Comparison of ENCODE assay signal across 10 cellular contexts in genomic region chr9:5920860-5921328, GRCh38. TPM values are rescaled to one million over a fixed set of nuclear protein-coding genes. Genes with fewer than 3 reads are reported as not detected.
DNase-seq lines count a peak whose midpoint lies in the region; ATAC-seq and TF ChIP-seq lines count a peak whose summit lies in the region.
"Had no signal": no experiment of that assay in that cellular context is flagged by ENCODE, and none has a peak within 500 bp of the region (broad histone marks: within the 10 kb centered on the region; RNA-seq: fewer than 3 reads in every experiment).

No MANE protein-coding gene starts in this region.

- 84 to 91% methylated on average over 2 of the region's 2 CpGs for WGBS in body of pancreas, 2 donors

- H3K27me3 ChIP-seq in OCI-LY3 (ENCODE audit: low read depth, low read length) = no peaks in the 10 kb centered on the region
- H3K27me3 ChIP-seq in body of pancreas = no peaks in the 10 kb centered on the region
- H3K27me3 ChIP-seq: suprapubic skin had no signal

- TF ChIP-seq CTCF in OCI-LY3 (IDR thresholded peaks at IDR 0.05; ENCODE audit: low read depth, low read length) (no peak), body of pancreas (IDR thresholded peaks at IDR 0.05) (no peak)

- TF ChIP-seq POLR2A in body of pancreas (IDR thresholded peaks at IDR 0.05) = no peak

- H3K9ac ChIP-seq in OCI-LY3 (ENCODE audit: low read length) = no peak overlapping the region; the same call in 1 of the 2 replicates

- H3K4me2 ChIP-seq in OCI-LY3 (ENCODE audit: low read length) = peak overlapping the region; percentile 75

- ATAC-seq in GM19025 (IDR thresholded peaks at IDR 0.05; ENCODE audit: low read depth, unreplicated experiment) (peak; percentile 83), HG02840 (IDR thresholded peaks at IDR 0.05; ENCODE audit: low FRiP score, unreplicated experiment) (peak; percentile 87), body of pancreas (no peak)

- no peaks in the 10 kb centered on the region for H4K20me1 ChIP-seq in OCI-LY3 (ENCODE audit: insufficient read depth, low read length)

- H3K27ac ChIP-seq in OCI-LY3 (ENCODE audit: low read length) = peak overlapping the region; percentile 80
- H3K27ac ChIP-seq in body of pancreas = no peak overlapping the region
- H3K27ac ChIP-seq: suprapubic skin had no signal

- intact Hi-C loops in body of pancreas (cut with DNase I) = no loop called here

- H3K36me3 ChIP-seq in OCI-LY3 (replicated peaks; ENCODE audit: low read depth, low read length) (peaks cover 34% of the 10 kb centered on the region), body of pancreas (replicated peaks in 1 of 2; ENCODE audit: insufficient read depth in 1 of 2, low read depth in 2 of 2) (no peaks in the 10 kb centered on the region)

- peak overlapping the region; percentile 47 for H3K4me3 ChIP-seq in OCI-LY3 (ENCODE audit: low read length)
- H3K4me3 ChIP-seq in body of pancreas = no peak overlapping the region
- H3K4me3 ChIP-seq: suprapubic skin had no signal

- H2AFZ ChIP-seq in OCI-LY3 (ENCODE audit: low read depth, low read length) = no peak overlapping the region

- H3K9me3 ChIP-seq in OCI-LY3 (ENCODE audit: insufficient read depth, low read length) (no peaks in the 10 kb centered on the region), body of pancreas (no peaks in the 10 kb centered on the region)
- H3K9me3 ChIP-seq: suprapubic skin had no signal

- H3K79me2 ChIP-seq in OCI-LY3 (ENCODE audit: low read length) = no peaks in the 10 kb centered on the region

- DNase-seq in EL (peak; percentile 7), body of pancreas (no peak), H4 (ENCODE audit: low spot score) (no peak), SKM-1 (lab: John Stamatoyannopoulos, UW; ENCODE audit: unreplicated experiment) (no peak), Ammon's horn (ENCODE audit: low spot score) (no peak)

- H3K4me1 ChIP-seq in OCI-LY3 (ENCODE audit: low read length) (peaks cover 30% of the 10 kb centered on the region), body of pancreas (peaks cover 18% of the 10 kb centered on the region)
- H3K4me1 ChIP-seq: suprapubic skin had no signal

RNA-seq across cellular contexts. Expression of gene MLANA, which starts 30.2 kb away (rescaled TPM):
- total RNA-seq in body of pancreas = not detected
- not detected in 2 replicates for total RNA-seq in H4 (2014; rRNA removed; shearing (Covaris generic))
- total RNA-seq: kidney epithelial cell had no signal
